14 cellular contexts compared by ENCODE assay signal in genomic region chrX:71106427-71106826, GRCh38.
DNase-seq lines count a peak whose midpoint lies in the region; ATAC-seq lines count a peak whose summit lies in the region.
"Had no signal": no experiment of that assay in that cellular context is flagged by ENCODE, and none has a peak within 500 bp of the region (broad histone marks: within the 10 kb centered on the region; RNA-seq: fewer than 3 reads in every experiment).

TSS of gene CXorf65 (minus strand) at chrX:71106740. CDS start at chrX:71106556, 184 bp downstream.

- H3K27ac Mint-ChIP-seq in activated naive CD4-positive, alpha-beta T cell treated with anti-CD3 and anti-CD28 coated beads, Interleukin-2, amount 50 U/mL, for 24 hours = peak within 1 kb of the TSS; percentile 96
- H3K27ac Mint-ChIP-seq: endodermal cell had no signal

- no peak for DNase-seq in activated naive CD4-positive, alpha-beta T cell treated with Interleukin-2 at 50 U/mL for 16 hours
- peak; percentile 65 for DNase-seq in OCI-M1 (lab: John Stamatoyannopoulos, UW)
- peak; percentile 26 for DNase-seq in effector CD4-positive, alpha-beta T cell
- peak; percentile 28 for DNase-seq in stimulated activated naive CD8-positive, alpha-beta T cell treated with anti-CD3 and anti-CD28 coated beads, Interleukin-15, Interleukin-2, amounts not matched to agents 100 U/mL and 50 U/mL, for 24 hours
- no peak for DNase-seq in foreskin melanocyte
- no peak for DNase-seq in iPS-NIHi7 (ENCODE audit: extremely low spot score)
- DNase-seq in NCI-H146 (lab: John Stamatoyannopoulos, UW) = no peak
- DNase-seq: endodermal cell, hypothalamus, KG1, mammary epithelial cell, right lobe of liver, Right ventricle myocardium superior had no signal

- peaks cover 26% of the 10 kb centered on the region for H3K36me3 Mint-ChIP-seq in activated naive CD4-positive, alpha-beta T cell treated with anti-CD3 and anti-CD28 coated beads, Interleukin-2, amount 50 U/mL, for 24 hours

- no peaks in the 10 kb centered on the region for H3K9me3 Mint-ChIP-seq in activated naive CD4-positive, alpha-beta T cell treated with anti-CD3 and anti-CD28 coated beads, Interleukin-2, amount 50 U/mL, for 24 hours

- no peaks in the 10 kb centered on the region for H3K27me3 Mint-ChIP-seq in activated naive CD4-positive, alpha-beta T cell treated with anti-CD3 and anti-CD28 coated beads, Interleukin-2, amount 50 U/mL, for 24 hours

- peaks cover 61% of the 10 kb centered on the region for H3K4me1 Mint-ChIP-seq in activated naive CD4-positive, alpha-beta T cell treated with anti-CD3 and anti-CD28 coated beads, Interleukin-2, amount 50 U/mL, for 24 hours

- ATAC-seq in stimulated activated naive CD8-positive, alpha-beta T cell treated with anti-CD3 and anti-CD28 coated beads, Interleukin-15, Interleukin-2, amounts not matched to agents 100 U/mL and 50 U/mL, for 24 hours = peak; percentile 48
- ATAC-seq: right lobe of liver had no signal

- peak within 1 kb of the TSS; percentile 100 for H3K4me3 Mint-ChIP-seq in activated naive CD4-positive, alpha-beta T cell treated with anti-CD3 and anti-CD28 coated beads, Interleukin-2, amount 50 U/mL, for 24 hours
- H3K4me3 Mint-ChIP-seq: endodermal cell had no signal

Comparison
In these comparisons a context has a peak if more than half of its experiments do, and no peak if none do; other contexts are left out.
1. DNase-seq: peak in OCI-M1 (single experiment), effector CD4-positive, alpha-beta T cell (single experiment) and stimulated activated naive CD8-positive, alpha-beta T cell treated with anti-CD3 and anti-CD28 coated beads, Interleukin-15, Interleukin-2, amounts not matched to agents 100 U/mL and 50 U/mL, for 24 hours (single experiment); none in activated naive CD4-positive, alpha-beta T cell treated with Interleukin-2 at 50 U/mL for 16 hours (single experiment), foreskin melanocyte (single experiment), iPS-NIHi7 (single experiment) and NCI-H146 (single experiment).